Comparison of ENCODE assay signal across 11 cellular contexts in genomic region chr3:52051444-52051843, GRCh38. TPM values are rescaled to one million over a fixed set of nuclear protein-coding genes. Genes with fewer than 3 reads are reported as not detected.
DNase-seq lines count a peak whose midpoint lies in the region; TF ChIP-seq lines count a peak whose summit lies in the region.
"Had no signal": no experiment of that assay in that cellular context is flagged by ENCODE, and none has a peak within 500 bp of the region (broad histone marks: within the 10 kb centered on the region; RNA-seq: fewer than 3 reads in every experiment).

No MANE protein-coding gene starts in this region.

- TF ChIP-seq EP300 in esophagus muscularis mucosa (IDR thresholded peaks at IDR 0.05), result no peak

- H3K27ac ChIP-seq in esophagus muscularis mucosa (replicated peaks in 1 of 4) (peak overlapping the region; percentile 82 to 92 (median 88)), subcutaneous abdominal adipose tissue (ENCODE audit: low read depth, low read length) (peak overlapping the region; percentile 81)

- peak overlapping the region in 2 of 5 donors; percentile 22 to 71 for H3K9ac ChIP-seq in subcutaneous abdominal adipose tissue (ENCODE audit: low read length in 5 of 5)

- no peaks in the 10 kb centered on the region for H3K27me3 ChIP-seq in esophagus muscularis mucosa
- no peaks in the 10 kb centered on the region for H3K27me3 ChIP-seq in subcutaneous abdominal adipose tissue (ENCODE audit: control insufficient read depth in 5 of 5, insufficient read depth in 4 of 5, low read length in 5 of 5)

- H3K4me3 ChIP-seq in esophagus muscularis mucosa, result no peak overlapping the region
- H3K4me3 ChIP-seq in subcutaneous abdominal adipose tissue (ENCODE audit: low read depth in 1 of 5, low read length in 5 of 5), result no peak overlapping the region
- H3K4me3 ChIP-seq: K562 had no signal

- CTCF ChIA-PET in activated CD4-positive, alpha-beta memory T cell treated with anti-CD3 and anti-CD28 coated beads, Interleukin-2, amount 10 ng/mL, durations not matched to agents 7 days and 5 days (lab: Charles Lee), result interaction anchor here (0.6 to 7.5 kb wide), 5 partner anchors 50 to 1392 kb away, joined by 3 to 50 read pairs (median 5); partner anchors contain the start of gene ABHD14B

- POLR2A ChIA-PET in activated CD4-positive, alpha-beta memory T cell treated with anti-CD3 and anti-CD28 coated beads, Interleukin-2, amount 10 ng/mL, durations not matched to agents 7 days and 5 days (lab: Charles Lee), result interaction anchor here (0.8 to 6.6 kb wide), 3 partner anchors 8 to 226 kb away, joined by 3 to 46 read pairs (median 4); partner anchors contain the start of gene RPL29

- no peak for TF ChIP-seq CTCF in esophagus muscularis mucosa (IDR thresholded peaks at IDR 0.05)

- no peak for TF ChIP-seq POLR2A in esophagus muscularis mucosa (IDR thresholded peaks at IDR 0.05; ENCODE audit: low read depth)

- peak overlapping the region; percentile 93 for H3K27ac Mint-ChIP-seq in activated CD4-positive, alpha-beta T cell treated with anti-CD3 and anti-CD28 coated beads, Interleukin-2, amount 10 ng/mL, durations not matched to agents 24 days and 14 days
- peak overlapping the region; percentile 97 for H3K27ac Mint-ChIP-seq in activated CD4-positive, alpha-beta memory T cell treated with anti-CD3 and anti-CD28 coated beads, Interleukin-2, amount 10 ng/mL, durations not matched to agents 7 days and 5 days

- H3K36me3 ChIP-seq in esophagus muscularis mucosa (peaks cover 18 to 65% (median 48%) of the 10 kb centered on the region in 4 donors), subcutaneous abdominal adipose tissue (ENCODE audit: control insufficient read depth in 5 of 5, insufficient read depth in 5 of 5, low read length in 5 of 5) (peaks cover 0 to 56% (median 41%) of the 10 kb centered on the region in 5 donors)

- H3K4me1 Mint-ChIP-seq in activated CD4-positive, alpha-beta T cell treated with anti-CD3 and anti-CD28 coated beads, Interleukin-2, amount 10 ng/mL, durations not matched to agents 24 days and 14 days, result peaks cover 38% of the 10 kb centered on the region
- peaks cover 41% of the 10 kb centered on the region for H3K4me1 Mint-ChIP-seq in activated CD4-positive, alpha-beta memory T cell treated with anti-CD3 and anti-CD28 coated beads, Interleukin-2, amount 10 ng/mL, durations not matched to agents 7 days and 5 days

- H3K9me3 ChIP-seq in esophagus muscularis mucosa (no peaks in the 10 kb centered on the region), subcutaneous abdominal adipose tissue (ENCODE audit: control insufficient read depth in 5 of 5, low read length in 5 of 5) (no peaks in the 10 kb centered on the region)

- H3K36me3 Mint-ChIP-seq in activated CD4-positive, alpha-beta T cell treated with anti-CD3 and anti-CD28 coated beads, Interleukin-2, amount 10 ng/mL, durations not matched to agents 24 days and 14 days (ENCODE audit: low read depth), result peaks cover 46% of the 10 kb centered on the region
- H3K36me3 Mint-ChIP-seq in activated CD4-positive, alpha-beta memory T cell treated with anti-CD3 and anti-CD28 coated beads, Interleukin-2, amount 10 ng/mL, durations not matched to agents 7 days and 5 days (ENCODE audit: low read depth), result peaks cover 52% of the 10 kb centered on the region

- intact Hi-C loops in activated CD4-positive, alpha-beta T cell treated with anti-CD3 and anti-CD28 coated beads, Interleukin-2, amount 10 ng/mL, durations not matched to agents 24 days and 14 days (cut with micrococcal nuclease), result loop anchor here (10.0 kb wide), 1 partner anchor 1437 kb away; the partner anchor contains the start of genes CISH and MAPKAPK3
- intact Hi-C loops in esophagus muscularis mucosa (cut with DNase I), result loop anchor here (5.0 kb wide), 2 partner anchors 71 to 96 kb away; no protein-coding TSS in a partner anchor

- no peaks in the 10 kb centered on the region for H3K9me3 Mint-ChIP-seq in activated CD4-positive, alpha-beta T cell treated with anti-CD3 and anti-CD28 coated beads, Interleukin-2, amount 10 ng/mL, durations not matched to agents 24 days and 14 days
- H3K9me3 Mint-ChIP-seq in activated CD4-positive, alpha-beta memory T cell treated with anti-CD3 and anti-CD28 coated beads, Interleukin-2, amount 10 ng/mL, durations not matched to agents 7 days and 5 days, result no peaks in the 10 kb centered on the region

- DNase-seq in activated CD4-positive, alpha-beta T cell treated with anti-CD3 and anti-CD28 coated beads, Interleukin-2, amount 10 ng/mL, durations not matched to agents 24 days and 14 days, result no peak
- DNase-seq in activated CD4-positive, alpha-beta T cell treated with anti-CD3 and anti-CD28 coated beads for 48 hours, result no peak
- no peak for DNase-seq in activated CD4-positive, alpha-beta memory T cell treated with anti-CD3 and anti-CD28 coated beads, Interleukin-2, amount 10 ng/mL, durations not matched to agents 7 days and 5 days
- DNase-seq in esophagus muscularis mucosa (ENCODE audit: extremely low spot score) (no peak), DMS53 treated with DMSO at 0.1 percent for 48 hours (lab: John Stamatoyannopoulos, UW; ENCODE audit: unreplicated experiment) (no peak), cerebellar cortex (ENCODE audit: low spot score) (no peak), glomerular visceral epithelial cell (ENCODE audit: extremely low spot score) (no peak)
- DNase-seq: occipital lobe; stimulated activated naive CD8-positive, alpha-beta T cell treated with anti-CD3 and anti-CD28 coated beads, Interleukin-15, Interleukin-2, amounts not matched to agents 100 U/mL and 50 U/mL, for 24 hours had no signal

- H3K27me3 Mint-ChIP-seq in activated CD4-positive, alpha-beta T cell treated with anti-CD3 and anti-CD28 coated beads, Interleukin-2, amount 10 ng/mL, durations not matched to agents 24 days and 14 days, result no peaks in the 10 kb centered on the region
- H3K27me3 Mint-ChIP-seq in activated CD4-positive, alpha-beta memory T cell treated with anti-CD3 and anti-CD28 coated beads, Interleukin-2, amount 10 ng/mL, durations not matched to agents 7 days and 5 days, result no peaks in the 10 kb centered on the region

- peaks cover 77 to 86% (median 82%) of the 10 kb centered on the region in 4 donors for H3K4me1 ChIP-seq in esophagus muscularis mucosa
- H3K4me1 ChIP-seq in subcutaneous abdominal adipose tissue (ENCODE audit: control insufficient read depth in 5 of 5, insufficient read depth in 5 of 5, low read length in 5 of 5), result peaks cover 14 to 83% (median 54%) of the 10 kb centered on the region in 5 donors

- 87% methylated on average over 5 of the region's 8 CpGs for WGBS in esophagus muscularis mucosa

- no peak overlapping the region for H3K4me3 Mint-ChIP-seq in activated CD4-positive, alpha-beta T cell treated with anti-CD3 and anti-CD28 coated beads, Interleukin-2, amount 10 ng/mL, durations not matched to agents 24 days and 14 days
- H3K4me3 Mint-ChIP-seq in activated CD4-positive, alpha-beta memory T cell treated with anti-CD3 and anti-CD28 coated beads, Interleukin-2, amount 10 ng/mL, durations not matched to agents 7 days and 5 days, result peak overlapping the region; percentile 87

RNA-seq across cellular contexts. Expression of gene DUSP7, which starts 4.9 kb away (rescaled TPM):
- total RNA-seq in activated CD4-positive, alpha-beta T cell treated with anti-CD3 and anti-CD28 coated beads, Interleukin-2, amount 10 ng/mL, durations not matched to agents 24 days and 14 days, result 33.5 and 34.0 TPM in 2 replicates
- total RNA-seq in activated CD4-positive, alpha-beta memory T cell treated with anti-CD3 and anti-CD28 coated beads, Interleukin-2, amount 10 ng/mL, durations not matched to agents 7 days and 5 days, result 10 to 100 TPM; 40.1 to 40.9 TPM
- total RNA-seq in esophagus muscularis mucosa, result 10 to 100 TPM in 3 of 4 donors, 1 to 10 TPM in 1; 10.0 to 23.5 (median 15.9) TPM

RNA-seq across cellular contexts. Expression of gene RPL29, which starts 55.7 kb away (rescaled TPM):
- total RNA-seq in activated CD4-positive, alpha-beta T cell treated with anti-CD3 and anti-CD28 coated beads, Interleukin-2, amount 10 ng/mL, durations not matched to agents 24 days and 14 days, result 1,714 and 1,721 TPM in 2 replicates
- 1,000 to 10,000 TPM; 1,042 to 1,047 TPM for total RNA-seq in activated CD4-positive, alpha-beta memory T cell treated with anti-CD3 and anti-CD28 coated beads, Interleukin-2, amount 10 ng/mL, durations not matched to agents 7 days and 5 days
- total RNA-seq in esophagus muscularis mucosa, result 1,000 to 10,000 TPM in 3 of 4 donors, 100 to 1,000 TPM in 1; 786 to 1,908 (median 1,382) TPM
